ENCODE assay signal across 11 cellular contexts in genomic region chrX:24343719-24344118, GRCh38. TPM values are rescaled to one million over a fixed set of nuclear protein-coding genes. Genes with fewer than 3 reads are reported as not detected.
A peak's percentile ranks its signal among the peaks of the same experiment; 100 is the strongest.
DNase-seq lines count a peak whose midpoint lies in the region; ATAC-seq, FAIRE-seq and TF ChIP-seq lines count a peak whose summit lies in the region.
"Had no signal": no experiment of that assay in that cellular context is flagged by ENCODE, and none has a peak within 500 bp of the region (broad histone marks: within the 10 kb centered on the region; RNA-seq: fewer than 3 reads in every experiment).

No MANE protein-coding gene starts in this region.

- no peaks in the 10 kb centered on the region for H3K9me3 ChIP-seq in K562 (replicated peaks; ENCODE audit: control insufficient read depth, insufficient read depth, low read depth, low read length)
- no peaks in the 10 kb centered on the region for H3K9me3 ChIP-seq in Caco-2

- H3K4me2 ChIP-seq in K562 (ENCODE audit: insufficient read depth, low read length): no peak overlapping the region

- no peak for TF ChIP-seq EP300 in K562 (IDR thresholded peaks at IDR 0.05; ENCODE audit: low read length)

- no peaks in the 10 kb centered on the region for H3K36me3 ChIP-seq in K562 (ENCODE audit: control insufficient read depth, insufficient read depth, low read length)
- H3K36me3 ChIP-seq in Caco-2 (ENCODE audit: control insufficient read depth, insufficient read depth, low read length): no peaks in the 10 kb centered on the region

- H2AFZ ChIP-seq in K562 (ENCODE audit: low read depth, low read length): no peak overlapping the region

- no peaks in the 10 kb centered on the region for H3K36me3 Mint-ChIP-seq in Caco-2 (ENCODE audit: insufficient read depth, unreplicated experiment)

- BruUV-seq in K562 (replicated peaks; lab: Mats Ljungman, UMichigan) (no TSS peak), Caco-2 (replicated peaks; lab: Mats Ljungman, UMichigan) (no TSS peak)

- TF ChIP-seq POLR2A in K562 (conservative IDR thresholded peaks at IDR 0.05): no peak

- no peak for FAIRE-seq in K562 (lab: Jason Lieb, UNC)
- FAIRE-seq: D721Med had no signal

- no peaks in the 10 kb centered on the region for H3K9me3 Mint-ChIP-seq in Caco-2 (ENCODE audit: unreplicated experiment)

- H3K27me3 Mint-ChIP-seq in Caco-2 (ENCODE audit: insufficient read depth, unreplicated experiment): peaks cover 8% of the 10 kb centered on the region

- in situ Hi-C loops in K562 (cut with MboI): no loop called here

- no peak overlapping the region for H3K4me3 Mint-ChIP-seq in Caco-2 (ENCODE audit: unreplicated experiment)

- H3K27me3 ChIP-seq in K562 (ENCODE audit: control insufficient read depth in 2 of 2, insufficient read depth in 2 of 2, low read length in 2 of 2): no peaks in the 10 kb centered on the region; a peak in 1 of 5 replicates
- no peaks in the 10 kb centered on the region for H3K27me3 ChIP-seq in Caco-2 (replicated peaks; ENCODE audit: control insufficient read depth, insufficient read depth, low read length)

- H3K4me3 ChIP-seq in K562: no peak overlapping the region
- H3K4me3 ChIP-seq in Caco-2 (ENCODE audit: low read depth, low read length): no peak overlapping the region

- intact Hi-C loops in K562 (cut with micrococcal nuclease) (no loop called here), Caco-2 (cut with micrococcal nuclease; ENCODE audit: unreplicated experiment) (no loop called here)

- H3K27ac ChIP-seq in K562 (ENCODE audit: extremely low read depth, low read depth, low read length): no peak overlapping the region

- H3K9ac ChIP-seq in K562 (ENCODE audit: insufficient read depth in 1 of 2, low read depth in 2 of 2, low read length in 2 of 2): no peak overlapping the region

- no peak overlapping the region for H3K27ac Mint-ChIP-seq in Caco-2 (ENCODE audit: unreplicated experiment)

- POLR2A ChIA-PET in K562 (lab: Yijun Ruan, JAX): interaction anchor here (1.4 kb wide), 1 partner anchor 12 kb away, joined by 3 read pairs; no protein-coding TSS in a partner anchor
- POLR2A ChIA-PET in Caco-2 (lab: Charles Lee): no interaction called here

- H4K20me1 ChIP-seq in K562 (replicated peaks; ENCODE audit: control insufficient read depth, insufficient read depth, low read length): no peaks in the 10 kb centered on the region

- WGBS in K562 (ENCODE audit: insufficient coverage, low coverage, missing lambda C conversion rate): 1% methylated on average over 9 of the region's 9 CpGs

- TF ChIP-seq CTCF in K562 (IDR thresholded peaks at IDR 0.05 in 2 of 3, conservative IDR thresholded peaks at IDR 0.05 in 1 of 3; ENCODE audit: insufficient read depth in 2 of 3, low read depth in 1 of 3, low read length in 3 of 3) (no peak), Caco-2 (IDR thresholded peaks at IDR 0.05; ENCODE audit: insufficient read depth in 1 of 2, low read depth in 1 of 2, low read length in 1 of 2, severe bottlenecking in 1 of 2, unreplicated experiment in 1 of 2) (no peak)

- CTCF ChIA-PET in K562 (lab: Yijun Ruan, JAX; ENCODE audit: low intra/inter-chr PET ratio) (no interaction called here), Caco-2 (lab: Charles Lee) (no interaction called here)

- DNase-seq in K562 (ENCODE audit: extremely low read depth in 1 of 4, low spot score in 3 of 4) (no peak), NCI-H2227 treated with DMSO at 0.1 percent for 48 hours (lab: John Stamatoyannopoulos, UW) (no peak), occipital lobe (lab: John Stamatoyannopoulos, UW) (no peak), Caco-2 (no peak)
- DNase-seq: amygdala had no signal

- H3K4me1 ChIP-seq in K562 (replicated peaks in 1 of 2; ENCODE audit: control insufficient read depth in 2 of 2, insufficient read depth in 2 of 2, low read length in 2 of 2) (no peaks in the 10 kb centered on the region), Caco-2 (0 out of 2 replicates have a peak, but pooled peaks cover 3% of the 10 kb centered on the region)

- no peak for TF ChIP-seq RAD21 in K562 (CRISPR knock-in tag; conservative IDR thresholded peaks at IDR 0.05 in 1 of 2, IDR thresholded peaks at IDR 0.05 in 1 of 2)

- no peaks in the 10 kb centered on the region for H3K4me1 Mint-ChIP-seq in Caco-2 (ENCODE audit: low read depth, unreplicated experiment)

- no peaks in the 10 kb centered on the region for H3K79me2 ChIP-seq in K562 (ENCODE audit: control insufficient read depth, insufficient read depth, low read length)

- no peaks in the 10 kb centered on the region for H3K9me1 ChIP-seq in K562 (ENCODE audit: control insufficient read depth, insufficient read depth, low read length)

- ATAC-seq in GM18520 (IDR thresholded peaks at IDR 0.05; ENCODE audit: unreplicated experiment) (peak; percentile 83), GM21515 (IDR thresholded peaks at IDR 0.05; ENCODE audit: unreplicated experiment) (peak; percentile 63), HG03457 (IDR thresholded peaks at IDR 0.05; ENCODE audit: unreplicated experiment) (peak; percentile 72), K562 (no peak), HG03135 (IDR thresholded peaks at IDR 0.05; ENCODE audit: unreplicated experiment) (no peak)

TF ChIP-seq in K562, 482 proteins besides CTCF, POLR2A, EP300 and RAD21:
- TF ChIP-seq GABPA (tag; conservative IDR thresholded peaks at IDR 0.05; ENCODE audit: low read depth) (0 out of 2 replicates have a peak, but pooled peaks have one; percentile 21), ZBTB7A (IDR thresholded peaks at IDR 0.05; ENCODE audit: borderline replicate concordance, control insufficient read depth, low read depth, low read length) (no peak), SPI1 (IDR thresholded peaks at IDR 0.05; ENCODE audit: borderline replicate concordance, low read depth, low read length) (peak; percentile 56; the same call in 1 of the 2 replicates)

RNA-seq across cellular contexts. Expression of gene SUPT20HL1, which starts 16.7 kb away (rescaled TPM):
- total RNA-seq in K562 (2011; cell fraction: chromatin; rRNA removed; ENCODE audit: low replicate concordance): not detected in 2 replicates
- total RNA-seq in K562 (2011; cell fraction: nucleolus; rRNA removed): not detected in 2 replicates
- total RNA-seq in K562 (2011; cell fraction: nucleoplasm; rRNA removed): not detected in 2 replicates
- total RNA-seq in K562 (2014; rRNA removed): not detected in 2 replicates
- total RNA-seq in K562 (2014; rRNA removed; fragmentation: Illumina TruSeq; extraction: Trizol): not detected in 2 replicates
- not detected in 2 replicates for total RNA-seq in K562 (2015; rRNA removed; fragmentation: Illumina TruSeq; extraction: Trizol)
- total RNA-seq in K562 (2021): not detected in 2 replicates
- not detected in 2 replicates for polyA plus RNA-seq in K562 (2011; rRNA removed)
- not detected in 2 replicates for polyA plus RNA-seq in K562 (2011; cell fraction: cytosol; rRNA removed)
- not detected in 2 replicates for polyA plus RNA-seq in K562 (2011; cell fraction: nucleus; rRNA removed)
- polyA plus RNA-seq in K562 (2012): not detected in 2 replicates
- polyA plus RNA-seq in K562 (2014; fragmentation: Illumina TruSeq; extraction: Trizol): not detected in 2 replicates
- polyA plus RNA-seq in K562 (2014; fragmentation: Nextera tagmentation; extraction: Ambion mirVana): not detected
- polyA plus RNA-seq in K562 (2014; rRNA removed): not detected in 2 replicates
- not detected in 2 replicates for polyA minus RNA-seq in K562 (2011; rRNA and poly(A)+ RNA removed)
- not detected in 2 replicates for polyA minus RNA-seq in K562 (2011; cell fraction: cytosol; rRNA and poly(A)+ RNA removed)
- polyA minus RNA-seq in K562 (2011; cell fraction: nucleus; rRNA and poly(A)+ RNA removed): not detected in 2 replicates
- total RNA-seq in occipital lobe: not detected
- not detected in 2 replicates for total RNA-seq in Caco-2 (2022)
- total RNA-seq: NCI-H460 had no signal

RNA-seq across cellular contexts. Expression of gene SUPT20HL2, which starts 29.9 kb away (rescaled TPM):
- total RNA-seq in K562 (2011; cell fraction: chromatin; rRNA removed; ENCODE audit: low replicate concordance): not detected in 2 replicates
- total RNA-seq in K562 (2011; cell fraction: nucleolus; rRNA removed): not detected in 2 replicates
- not detected in 2 replicates for total RNA-seq in K562 (2011; cell fraction: nucleoplasm; rRNA removed)
- total RNA-seq in K562 (2014; rRNA removed) (not detected in 2 replicates), K562 (2014; rRNA removed; fragmentation: Illumina TruSeq; extraction: Trizol) (not detected in 2 replicates), K562 (2015; rRNA removed; fragmentation: Illumina TruSeq; extraction: Trizol) (not detected in 2 replicates), K562 (2021) (not detected in 2 replicates), occipital lobe (not detected), Caco-2 (2022) (not detected in 2 replicates)
- polyA plus RNA-seq in K562 (2011; rRNA removed) (not detected in 2 replicates), K562 (2014; fragmentation: Illumina TruSeq; extraction: Trizol) (not detected in 2 replicates), K562 (2014; fragmentation: Nextera tagmentation; extraction: Ambion mirVana) (not detected), K562 (2014; rRNA removed) (0.04 TPM in 1 of 2 replicates, not detected in the other)
- not detected in 2 replicates for polyA plus RNA-seq in K562 (2011; cell fraction: cytosol; rRNA removed)
- not detected in 2 replicates for polyA plus RNA-seq in K562 (2011; cell fraction: nucleus; rRNA removed)
- polyA plus RNA-seq in K562 (2012): not detected in 2 replicates
- polyA minus RNA-seq in K562 (2011; rRNA and poly(A)+ RNA removed): not detected in 2 replicates
- polyA minus RNA-seq in K562 (2011; cell fraction: cytosol; rRNA and poly(A)+ RNA removed): not detected in 2 replicates
- not detected in 2 replicates for polyA minus RNA-seq in K562 (2011; cell fraction: nucleus; rRNA and poly(A)+ RNA removed)
- total RNA-seq: NCI-H460 had no signal

Comparison
In these comparisons a context has a peak if more than half of its experiments do, and no peak if none do; other contexts are left out.
1. ATAC-seq: peak in GM18520 (single experiment), GM21515 (single experiment) and HG03457 (single experiment); none in K562 (single experiment) and HG03135 (single experiment).